15 cellular contexts compared by ENCODE assay signal in the genomic region with DNA sequence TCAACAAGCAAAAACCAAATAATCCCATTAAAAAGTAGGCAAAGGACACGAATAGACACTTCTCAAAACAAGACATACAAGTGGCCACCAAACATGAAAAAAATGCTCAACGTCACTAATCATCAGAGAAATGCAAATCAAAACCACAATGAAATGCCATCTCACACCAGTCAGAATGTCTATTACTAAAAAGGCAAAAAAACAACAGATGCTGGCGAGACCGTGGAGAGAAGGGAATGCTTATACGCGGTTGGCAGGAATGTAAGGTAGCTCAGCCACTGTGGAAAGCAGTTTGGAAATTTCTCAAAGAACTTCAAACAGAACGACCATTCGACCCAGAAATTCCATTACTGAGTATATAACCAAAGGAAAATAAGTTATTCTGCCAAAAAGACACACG.
DNase-seq lines count a peak whose midpoint lies in the region; ATAC-seq and TF ChIP-seq lines count a peak whose summit lies in the region.
"Had no signal": no experiment of that assay in that cellular context is flagged by ENCODE, and none has a peak within 500 bp of the region (broad histone marks: within the 10 kb centered on the region; RNA-seq: fewer than 3 reads in every experiment).

No MANE protein-coding gene starts in this region.

- no peak overlapping the region for H3K4me2 ChIP-seq in OCI-LY1 (ENCODE audit: low read length)

- H3K9ac ChIP-seq in OCI-LY1 (ENCODE audit: low read length) = no peak overlapping the region

- no peaks in the 10 kb centered on the region for H4K20me1 ChIP-seq in OCI-LY1 (ENCODE audit: insufficient read depth, low read length)

- no peaks in the 10 kb centered on the region for H3K27me3 ChIP-seq in OCI-LY1 (ENCODE audit: insufficient read depth, low read length)
- H3K27me3 ChIP-seq: colonic mucosa, foreskin keratinocyte, sigmoid colon, testis had no signal

- H3K36me3 ChIP-seq in OCI-LY1 (ENCODE audit: insufficient read depth, low read length) = peaks cover 3% of the 10 kb centered on the region; the same call in 1 of the 2 replicates
- H3K36me3 ChIP-seq: colonic mucosa, sigmoid colon had no signal

- no peaks in the 10 kb centered on the region; the same call in 1 of the 2 replicates for H3F3A ChIP-seq in OCI-LY1 (ENCODE audit: insufficient read depth, low read length)

- no peak for ATAC-seq in HG02981 (IDR thresholded peaks at IDR 0.05; ENCODE audit: unreplicated experiment)
- ATAC-seq: foreskin keratinocyte had no signal

- H3K27ac ChIP-seq in OCI-LY1 (ENCODE audit: low read depth, low read length, poor library complexity, severe bottlenecking) = peak overlapping the region; percentile 35
- H3K27ac ChIP-seq: colonic mucosa, foreskin keratinocyte, HL-60, sigmoid colon, testis had no signal

- DNase-seq in GM04504 (ENCODE audit: low read depth) = peak; percentile 34
- peak; percentile 30 for DNase-seq in dedifferentiated amniotic fluid mesenchymal stem cell (ENCODE audit: extremely low spot score)
- peak; percentile 69 for DNase-seq in skeletal muscle cell (ENCODE audit: low read depth)
- no peak for DNase-seq in Ammon's horn (ENCODE audit: low spot score)
- no peak for DNase-seq in COLO829 (ENCODE audit: low spot score)
- DNase-seq: activated CD4-positive, alpha-beta T cell treated with anti-CD3 and anti-CD28 coated beads, Interleukin-2, amount 10 ng/mL, durations not matched to agents 7 days and 5 days; activated gamma-delta T cell; colonic mucosa; sigmoid colon; T-helper 1 cell; testis had no signal

- TF ChIP-seq CTCF in OCI-LY1 (IDR thresholded peaks at IDR 0.05; ENCODE audit: low read length) = no peak

- peaks cover under 1% of the 10 kb centered on the region; the same call in 1 of the 2 replicates for H3K79me2 ChIP-seq in OCI-LY1 (ENCODE audit: insufficient read depth, low read length)

- H2AFZ ChIP-seq in OCI-LY1 (ENCODE audit: low read length) = no peak overlapping the region

- H3K9me3 ChIP-seq in OCI-LY1 (ENCODE audit: low read length) = no peaks in the 10 kb centered on the region
- H3K9me3 ChIP-seq: colonic mucosa, sigmoid colon, testis had no signal

- no peaks in the 10 kb centered on the region for H3K9me2 ChIP-seq in OCI-LY1 (ENCODE audit: low read depth, low read length)

- peaks cover 58% of the 10 kb centered on the region for H3K4me1 ChIP-seq in OCI-LY1 (ENCODE audit: insufficient read depth, low read length, severe bottlenecking)
- H3K4me1 ChIP-seq: colonic mucosa, testis had no signal

- H3K4me3 ChIP-seq in OCI-LY1 (ENCODE audit: low read depth, low read length, poor library complexity, severe bottlenecking) = no peak overlapping the region
- H3K4me3 ChIP-seq in skeletal muscle cell (ENCODE audit: low read depth, low read length) = no peak overlapping the region
- H3K4me3 ChIP-seq: colonic mucosa, sigmoid colon, testis had no signal

Comparison
In these comparisons a context has a peak if more than half of its experiments do, and no peak if none do; other contexts are left out.
1. DNase-seq: peak in GM04504 (single experiment), dedifferentiated amniotic fluid mesenchymal stem cell (single experiment) and skeletal muscle cell (single experiment); none in Ammon's horn (single experiment) and COLO829 (single experiment).